Comparison of ENCODE assay signal across 8 cellular contexts in the genomic region with DNA sequence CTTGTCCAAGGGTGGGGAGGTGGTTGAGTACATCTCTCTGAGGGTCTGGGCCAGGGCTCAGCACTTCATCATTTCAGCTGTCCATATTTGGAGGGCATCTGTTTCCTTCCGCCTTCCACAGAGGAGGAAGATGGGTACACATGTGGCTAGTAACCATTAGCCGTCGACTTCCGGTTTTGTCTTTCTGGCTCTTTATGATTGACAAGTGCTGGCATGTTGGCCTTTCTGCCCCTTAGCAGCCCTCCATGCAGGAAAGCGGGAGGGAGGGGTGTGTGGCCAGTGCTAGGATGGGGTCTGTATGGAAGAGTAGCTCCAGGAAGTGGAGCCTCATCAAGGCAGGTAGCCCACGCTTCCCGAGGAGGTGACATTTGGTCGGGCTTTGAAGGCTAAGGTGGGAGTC.
DNase-seq lines count a peak whose midpoint lies in the region; ATAC-seq, FAIRE-seq and TF ChIP-seq lines count a peak whose summit lies in the region.

No MANE protein-coding gene starts in this region.

- no peaks in the 10 kb centered on the region for H3K36me3 Mint-ChIP-seq in nephron (ENCODE audit: low read depth)
- H3K36me3 Mint-ChIP-seq in chondrocyte (ENCODE audit: low read depth) = no peaks in the 10 kb centered on the region

- H3K27ac Mint-ChIP-seq in nephron = peak overlapping the region; percentile 79 to 93 (median 92)
- no peak overlapping the region for H3K27ac Mint-ChIP-seq in chondrocyte (ENCODE audit: unreplicated experiment)

- TF ChIP-seq POLR2A in GM12892 (IDR thresholded peaks at IDR 0.05; ENCODE audit: low read depth, low read length) = no peak

- no peak for ATAC-seq in HG03039 (IDR thresholded peaks at IDR 0.05; ENCODE audit: unreplicated experiment)
- ATAC-seq in GM19324 (IDR thresholded peaks at IDR 0.05; ENCODE audit: low FRiP score, unreplicated experiment) = no peak
- ATAC-seq in HG03135 (IDR thresholded peaks at IDR 0.05; ENCODE audit: unreplicated experiment) = no peak

- no peak for TF ChIP-seq CTCF in nephron (IDR thresholded peaks at IDR 0.05; ENCODE audit: unreplicated experiment in 3 of 3)
- TF ChIP-seq CTCF in chondrocyte (IDR thresholded peaks at IDR 0.05) = no peak

- H3K4me1 Mint-ChIP-seq in nephron (peaks cover 55% of the 10 kb centered on the region), chondrocyte (ENCODE audit: low read depth) (peaks cover 53% of the 10 kb centered on the region)

- peak; percentile 88 for FAIRE-seq in GM12892 (lab: Jason Lieb, UNC)

- DNase-seq in GM12892 (ENCODE audit: insufficient read length) = peak; percentile 57
- peak; percentile 31 for DNase-seq in KG1 (lab: John Stamatoyannopoulos, UW)
- peak; percentile 67 for DNase-seq in activated effector memory CD4-positive, alpha-beta T cell treated with anti-CD3 and anti-CD28 coated beads, Interleukin-2, amount 50 U/mL, for 16 hours
- DNase-seq in chondrocyte (ENCODE audit: low spot score) = no peak

- H3K27me3 Mint-ChIP-seq in nephron (ENCODE audit: low read depth) (no peaks in the 10 kb centered on the region), chondrocyte (ENCODE audit: low read depth) (no peaks in the 10 kb centered on the region)

- H3K4me3 Mint-ChIP-seq in nephron (peak overlapping the region in 1 of 3 experiments; percentile 28), chondrocyte (ENCODE audit: unreplicated experiment) (no peak overlapping the region)

- no peaks in the 10 kb centered on the region for H3K9me3 Mint-ChIP-seq in nephron
- H3K9me3 Mint-ChIP-seq in chondrocyte (ENCODE audit: low read depth) = no peaks in the 10 kb centered on the region
